Comparison of ENCODE assay signal across 10 cellular contexts in genomic region chr9:127865645-127866464, GRCh38. TPM values are rescaled to one million over a fixed set of nuclear protein-coding genes. Genes with fewer than 3 reads are reported as not detected.
DNase-seq lines count a peak whose midpoint lies in the region; ATAC-seq and TF ChIP-seq lines count a peak whose summit lies in the region.
"Had no signal": no experiment of that assay in that cellular context is flagged by ENCODE, and none has a peak within 500 bp of the region (broad histone marks: within the 10 kb centered on the region; RNA-seq: fewer than 3 reads in every experiment).

No MANE protein-coding gene starts in this region.

- H3K9me3 ChIP-seq in CD4-positive, alpha-beta T cell (ENCODE audit: control insufficient read depth, low read length) = no peaks in the 10 kb centered on the region
- H3K9me3 ChIP-seq in testis = no peaks in the 10 kb centered on the region

- no peak for TF ChIP-seq CTCF in CD4-positive, alpha-beta T cell (IDR thresholded peaks at IDR 0.05)
- TF ChIP-seq CTCF in activated CD8-positive, alpha-beta T cell treated with anti-CD3 and anti-CD28 coated beads for 36 hours (IDR thresholded peaks at IDR 0.05) = no peak
- no peak for TF ChIP-seq CTCF in testis (IDR thresholded peaks at IDR 0.05)

- no peaks in the 10 kb centered on the region for H3K4me1 ChIP-seq in mesendoderm (ENCODE audit: control insufficient read depth, low read depth, low read length)
- H3K4me1 ChIP-seq in testis = peaks cover 51% of the 10 kb centered on the region

- no peak overlapping the region for H3K4ac ChIP-seq in mesendoderm (ENCODE audit: low read depth, low read length)

- WGBS in mesendoderm (ENCODE audit: extremely low coverage, insufficient coverage, low lambda C conversion rate) = 100% methylated on average over 1 of the region's 19 CpGs
- WGBS in testis, 2 donors = 63 to 76% methylated on average over 18 to 19 of the region's 19 CpGs

- H3K4me3 ChIP-seq in mesendoderm (ENCODE audit: low read length) (no peak overlapping the region), testis (no peak overlapping the region)

- no peak overlapping the region for H2BK15ac ChIP-seq in mesendoderm (replicated peaks; ENCODE audit: low read depth)

- H2AK5ac ChIP-seq in mesendoderm (ENCODE audit: low read length) = no peak overlapping the region

- H3K27me3 Mint-ChIP-seq in CD4-positive, alpha-beta T cell = no peaks in the 10 kb centered on the region
- no peaks in the 10 kb centered on the region for H3K27me3 Mint-ChIP-seq in activated CD8-positive, alpha-beta T cell treated with anti-CD3 and anti-CD28 coated beads for 36 hours

- no peak overlapping the region for H4K8ac ChIP-seq in mesendoderm (ENCODE audit: low read depth, low read length)

- H3K36me3 ChIP-seq in mesendoderm (ENCODE audit: control insufficient read depth, insufficient read depth, low read length) = peaks cover under 1% of the 10 kb centered on the region
- no peaks in the 10 kb centered on the region for H3K36me3 ChIP-seq in testis (ENCODE audit: low read depth, missing control alignments)

- peaks cover 42% of the 10 kb centered on the region for H3K4me1 Mint-ChIP-seq in CD4-positive, alpha-beta T cell (ENCODE audit: low read depth)
- peaks cover 34% of the 10 kb centered on the region for H3K4me1 Mint-ChIP-seq in activated CD8-positive, alpha-beta T cell treated with anti-CD3 and anti-CD28 coated beads for 36 hours (ENCODE audit: low read depth)

- no peak overlapping the region for H3K23ac ChIP-seq in mesendoderm (ENCODE audit: low read length)

- H2BK120ac ChIP-seq in mesendoderm (ENCODE audit: low read depth, low read length) = no peak overlapping the region

- no peaks in the 10 kb centered on the region for H3K9me3 Mint-ChIP-seq in CD4-positive, alpha-beta T cell
- no peaks in the 10 kb centered on the region for H3K9me3 Mint-ChIP-seq in activated CD8-positive, alpha-beta T cell treated with anti-CD3 and anti-CD28 coated beads for 36 hours

- no peaks in the 10 kb centered on the region for H3K79me2 ChIP-seq in mesendoderm (ENCODE audit: control insufficient read depth, insufficient read depth, low read length)

- no peak overlapping the region for H3K4me2 ChIP-seq in mesendoderm (ENCODE audit: low read length)

- no peak for TF ChIP-seq POLR2A in testis (IDR thresholded peaks at IDR 0.05)

- H3K36me3 Mint-ChIP-seq in CD4-positive, alpha-beta T cell (ENCODE audit: low read depth) = peaks cover 4% of the 10 kb centered on the region
- no peaks in the 10 kb centered on the region for H3K36me3 Mint-ChIP-seq in activated CD8-positive, alpha-beta T cell treated with anti-CD3 and anti-CD28 coated beads for 36 hours (ENCODE audit: low read depth)

- H3K79me1 ChIP-seq in mesendoderm (ENCODE audit: low read length) = no peaks in the 10 kb centered on the region

- H3K27me3 ChIP-seq in CD4-positive, alpha-beta T cell (ENCODE audit: control insufficient read depth, insufficient read depth, low read length) = no peaks in the 10 kb centered on the region
- no peaks in the 10 kb centered on the region for H3K27me3 ChIP-seq in mesendoderm (ENCODE audit: insufficient read depth, low read length, poor library complexity)
- no peaks in the 10 kb centered on the region for H3K27me3 ChIP-seq in testis
- H3K27me3 ChIP-seq: brain microvascular endothelial cell had no signal

- ATAC-seq in CD4-positive, alpha-beta T cell (ENCODE audit: poor library complexity) = peak; percentile 59
- peak; percentile 57 for ATAC-seq in activated CD8-positive, alpha-beta T cell treated with anti-CD3 and anti-CD28 coated beads for 36 hours
- ATAC-seq in HG03196 (IDR thresholded peaks at IDR 0.05; ENCODE audit: unreplicated experiment) = no peak

- no peak overlapping the region for H4K5ac ChIP-seq in mesendoderm (ENCODE audit: low read length)

- no peak overlapping the region for H2BK5ac ChIP-seq in mesendoderm (ENCODE audit: low read length)

- peak overlapping the region; percentile 29 for H3K27ac Mint-ChIP-seq in CD4-positive, alpha-beta T cell
- H3K27ac Mint-ChIP-seq in activated CD8-positive, alpha-beta T cell treated with anti-CD3 and anti-CD28 coated beads for 36 hours = peak overlapping the region; percentile 74

- intact Hi-C loops in CD4-positive, alpha-beta T cell (cut with DNase I, micrococcal nuclease) = loop anchor here (5.0 kb wide), 2 partner anchors 64 to 79 kb away; partner anchors contain the start of genes CDK9 (in 1 of the 2) and FPGS (in 1 of the 2)
- intact Hi-C loops in activated CD8-positive, alpha-beta T cell treated with anti-CD3 and anti-CD28 coated beads for 36 hours (cut with micrococcal nuclease) = loop anchor here (5.0 kb wide), 2 partner anchors 64 to 129 kb away; partner anchors contain the start of genes FPGS and TOR2A
- intact Hi-C loops in testis (cut with DNase I; ENCODE audit: low total_unique reads) = loop anchor here (10.0 kb wide), 1 partner anchor 81 kb away; the partner anchor contains the start of gene CDK9

- H3K56ac ChIP-seq in mesendoderm (ENCODE audit: low read length) = peak overlapping the region; percentile 3

- CTCF ChIA-PET in CD4-positive, alpha-beta T cell (lab: Charles Lee) = no interaction called here
- CTCF ChIA-PET in activated CD8-positive, alpha-beta T cell treated with anti-CD3 and anti-CD28 coated beads for 36 hours (lab: Charles Lee) = interaction anchor here (0.8 to 9.2 kb wide), 6 partner anchors 10 to 132 kb away, joined by 3 to 107 read pairs (median 7); partner anchors contain the start of genes ENG, ST6GALNAC6 and TOR2A

- no peak overlapping the region for H3K9ac ChIP-seq in mesendoderm (ENCODE audit: low read length)

- POLR2A ChIA-PET in CD4-positive, alpha-beta T cell (lab: Charles Lee) = interaction anchor here (1.0 to 1.2 kb wide), 4 partner anchors 17 to 415 kb away, joined by 3 read pairs; partner anchors contain the start of genes LRSAM1 and RPL12
- POLR2A ChIA-PET in activated CD8-positive, alpha-beta T cell treated with anti-CD3 and anti-CD28 coated beads for 36 hours (lab: Charles Lee) = interaction anchor here (0.9 to 2.0 kb wide), 7 partner anchors 8 to 80 kb away, joined by 3 to 5 read pairs (median 4); partner anchors contain the start of gene CDK9

- H3K27ac ChIP-seq in CD4-positive, alpha-beta T cell (ENCODE audit: low read depth, low read length) = no peak overlapping the region
- H3K27ac ChIP-seq in mesendoderm (ENCODE audit: low read depth, low read length) = no peak overlapping the region
- H3K27ac ChIP-seq in testis = peak overlapping the region in 1 of 2 donors; percentile 64
- H3K27ac ChIP-seq: brain microvascular endothelial cell had no signal

- DNase-seq in CD4-positive, alpha-beta T cell = no peak
- peak; percentile 81 for DNase-seq in GF-D8 (lab: John Stamatoyannopoulos, UW)
- DNase-seq in activated CD8-positive, alpha-beta T cell treated with anti-CD3 and anti-CD28 coated beads for 36 hours = peak; percentile 68
- no peak for DNase-seq in mesendoderm
- DNase-seq in ecto neural progenitor cell (ENCODE audit: low spot score) = no peak
- no peak for DNase-seq in DMS53 (lab: John Stamatoyannopoulos, UW)
- no peak for DNase-seq in testis
- DNase-seq: brain microvascular endothelial cell, NCI-H510A had no signal

- no peak overlapping the region for H3K4me3 Mint-ChIP-seq in CD4-positive, alpha-beta T cell
- H3K4me3 Mint-ChIP-seq in activated CD8-positive, alpha-beta T cell treated with anti-CD3 and anti-CD28 coated beads for 36 hours = no peak overlapping the region

- H3K18ac ChIP-seq in mesendoderm (ENCODE audit: low read length) = no peak overlapping the region

RNA-seq across cellular contexts. Expression of gene ENG, which starts 11.4 kb away (rescaled TPM):
- total RNA-seq in CD4-positive, alpha-beta T cell = 1 to 10 TPM; 2.5 to 2.6 TPM
- total RNA-seq in activated CD8-positive, alpha-beta T cell treated with anti-CD3 and anti-CD28 coated beads for 36 hours = 10 to 100 TPM; 14.2 to 15.0 TPM
- polyA plus RNA-seq in mesendoderm (2013, experiment 1 of 2) = 5.9 TPM
- 5.4 TPM for polyA plus RNA-seq in mesendoderm (2013, experiment 2 of 2)
- total RNA-seq in testis = 100 to 1,000 TPM; 132 to 214 TPM
- 144 TPM for polyA plus RNA-seq in testis (ENCODE audit: insufficient read depth, low read depth, low replicate concordance)

RNA-seq across cellular contexts. Expression of gene AK1, which starts 11.6 kb away (rescaled TPM):
- total RNA-seq in CD4-positive, alpha-beta T cell = 10 to 100 TPM; 46.7 to 52.6 TPM
- 10 to 100 TPM; 12.1 to 14.8 TPM for total RNA-seq in activated CD8-positive, alpha-beta T cell treated with anti-CD3 and anti-CD28 coated beads for 36 hours
- polyA plus RNA-seq in mesendoderm (2013, experiment 1 of 2) = 24.5 TPM
- polyA plus RNA-seq in mesendoderm (2013, experiment 2 of 2) = 21.1 TPM
- 100 to 1,000 TPM in 1 of 2 donors, 10 to 100 TPM in 1; 86.7 to 103 TPM for total RNA-seq in testis
- polyA plus RNA-seq in testis (ENCODE audit: insufficient read depth, low read depth, low replicate concordance) = 154 TPM

RNA-seq across cellular contexts. Expression of gene ST6GALNAC6, which starts 33.5 kb away (rescaled TPM):
- total RNA-seq in CD4-positive, alpha-beta T cell = 10 to 100 TPM; 93.1 to 97.5 TPM
- total RNA-seq in activated CD8-positive, alpha-beta T cell treated with anti-CD3 and anti-CD28 coated beads for 36 hours = 10 to 100 TPM; 36.9 to 38.8 TPM
- polyA plus RNA-seq in mesendoderm (2013, experiment 1 of 2) = 11.0 TPM
- polyA plus RNA-seq in mesendoderm (2013, experiment 2 of 2) = 11.5 TPM
- 10 to 100 TPM; 46.3 to 70.3 TPM for total RNA-seq in testis
- 43.0 TPM for polyA plus RNA-seq in testis (ENCODE audit: insufficient read depth, low read depth, low replicate concordance)

RNA-seq across cellular contexts. Expression of gene ST6GALNAC4, which starts 51.0 kb away (rescaled TPM):
- 10 to 100 TPM; 28.7 to 30.2 TPM for total RNA-seq in CD4-positive, alpha-beta T cell
- total RNA-seq in activated CD8-positive, alpha-beta T cell treated with anti-CD3 and anti-CD28 coated beads for 36 hours = 10 to 100 TPM; 34.3 to 34.9 TPM
- polyA plus RNA-seq in mesendoderm (2013, experiment 1 of 2) = 12.3 TPM
- 14.4 TPM for polyA plus RNA-seq in mesendoderm (2013, experiment 2 of 2)
- 10 to 100 TPM; 18.8 to 24.7 TPM for total RNA-seq in testis
- polyA plus RNA-seq in testis (ENCODE audit: insufficient read depth, low read depth, low replicate concordance) = 10.3 TPM

Comparison
In these comparisons a context has a peak if more than half of its experiments do, and no peak if none do; other contexts are left out.
1. DNase-seq: peak in GF-D8 (single experiment) and activated CD8-positive, alpha-beta T cell treated with anti-CD3 and anti-CD28 coated beads for 36 hours (single experiment); none in CD4-positive, alpha-beta T cell (0 of 10), mesendoderm (single experiment), ecto neural progenitor cell (single experiment), DMS53 (single experiment) and testis (single experiment).
2. RNA of gene ENG, which starts 11.4 kb away (total RNA-seq): 132 to 214 TPM in testis; 14.2 to 15.0 TPM in activated CD8-positive, alpha-beta T cell treated with anti-CD3 and anti-CD28 coated beads for 36 hours and 2.5 to 2.6 TPM in CD4-positive, alpha-beta T cell; every median in the first group is over 4 times any median in the second.